12 cellular contexts compared by ENCODE assay signal in the genomic region with DNA sequence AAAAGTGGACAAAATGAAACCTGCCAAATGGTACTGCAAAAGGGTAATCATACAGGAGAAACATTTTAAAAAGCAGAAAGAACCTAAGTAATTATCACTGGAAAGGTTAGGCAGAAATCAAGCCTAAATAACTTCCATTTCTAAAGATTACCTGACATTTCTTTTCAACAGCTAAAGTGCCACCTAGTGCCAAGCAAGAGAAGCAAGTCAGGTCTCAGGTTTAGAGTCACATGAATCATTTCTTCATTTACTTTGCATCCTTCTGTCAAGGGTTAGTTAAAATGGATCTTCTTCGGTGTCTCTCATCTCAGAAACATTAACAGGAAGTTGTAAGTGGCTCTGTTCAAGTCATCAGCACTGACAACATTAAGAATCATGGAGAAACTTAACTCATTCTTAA.
DNase-seq lines count a peak whose midpoint lies in the region; ATAC-seq, FAIRE-seq and TF ChIP-seq lines count a peak whose summit lies in the region.
"Had no signal": no experiment of that assay in that cellular context is flagged by ENCODE, and none has a peak within 500 bp of the region (broad histone marks: within the 10 kb centered on the region; RNA-seq: fewer than 3 reads in every experiment).

No MANE protein-coding gene starts in this region.

- H2AFZ ChIP-seq in OCI-LY3 (ENCODE audit: low read depth, low read length): no peak overlapping the region

- FAIRE-seq in islet of Langerhans (lab: Jason Lieb, UNC): peak; percentile 81

- no peak overlapping the region for H3K4me2 ChIP-seq in OCI-LY3 (ENCODE audit: low read length)

- H3K27me3 ChIP-seq in OCI-LY3 (ENCODE audit: low read depth, low read length) (no peaks in the 10 kb centered on the region), brain microvascular endothelial cell (replicated peaks) (no peaks in the 10 kb centered on the region), colonic mucosa (no peaks in the 10 kb centered on the region)

- in situ Hi-C loops in brain microvascular endothelial cell (cut with HindIII; ENCODE audit: low pct_ligation_motif_present, low sequenced_read_pairs): no loop called here

- H3K9me3 ChIP-seq in OCI-LY3 (ENCODE audit: insufficient read depth, low read length): no peaks in the 10 kb centered on the region
- H3K9me3 ChIP-seq in colonic mucosa: no peaks in the 10 kb centered on the region

- H3K9ac ChIP-seq in OCI-LY3 (ENCODE audit: low read length) (no peak overlapping the region), colonic mucosa (ENCODE audit: low read depth in 2 of 2, low read length in 2 of 2) (no peak overlapping the region)

- H3K4me3 ChIP-seq in OCI-LY3 (ENCODE audit: low read length): no peak overlapping the region
- H3K4me3 ChIP-seq in brain microvascular endothelial cell (ENCODE audit: low read depth, low read length): no peak overlapping the region
- H3K4me3 ChIP-seq in colonic mucosa: no peak overlapping the region

- ATAC-seq in HG02759 (IDR thresholded peaks at IDR 0.05; ENCODE audit: unreplicated experiment): no peak
- ATAC-seq: natural killer cell treated with Interleukin-12 subunit alpha and Interleukin-12 subunit beta and Interleukin-15 and Interleukin-18, amount 100 ng/mL, for 72 hours had no signal

- no peak overlapping the region for H3K27ac Mint-ChIP-seq in mesothelial cell of epicardium
- H3K27ac Mint-ChIP-seq: immature natural killer cell; natural killer cell treated with Interleukin-12 subunit alpha and Interleukin-12 subunit beta and Interleukin-15 and Interleukin-18, amount 100 ng/mL, for 72 hours; stimulated activated naive CD8-positive, alpha-beta T cell treated with anti-CD3 and anti-CD28 coated beads, Interleukin-15, Interleukin-2, amounts not matched to agents 100 ng/mL and 50 ng/mL, for 24 hours had no signal

- no peaks in the 10 kb centered on the region for H3K36me3 ChIP-seq in OCI-LY3 (replicated peaks; ENCODE audit: low read depth, low read length)
- no peaks in the 10 kb centered on the region for H3K36me3 ChIP-seq in brain microvascular endothelial cell (replicated peaks)
- H3K36me3 ChIP-seq in colonic mucosa: no peaks in the 10 kb centered on the region

- peaks cover 11% of the 10 kb centered on the region for H3K27me3 Mint-ChIP-seq in mesothelial cell of epicardium (ENCODE audit: low read depth)
- H3K27me3 Mint-ChIP-seq: stimulated activated naive CD8-positive, alpha-beta T cell treated with anti-CD3 and anti-CD28 coated beads, Interleukin-15, Interleukin-2, amounts not matched to agents 100 ng/mL and 50 ng/mL, for 24 hours had no signal

- no peak for DNase-seq in GM10266 (ENCODE audit: extremely low spot score)
- no peak for DNase-seq in mesothelial cell of epicardium (ENCODE audit: low spot score in 2 of 2, unreplicated experiment in 2 of 2)
- DNase-seq in brain microvascular endothelial cell: no peak
- no peak for DNase-seq in colonic mucosa
- DNase-seq: immature natural killer cell, IMR-90 had no signal

- no peaks in the 10 kb centered on the region for H3K79me2 ChIP-seq in OCI-LY3 (ENCODE audit: low read length)

- TF ChIP-seq CTCF in C4-2B (conservative IDR thresholded peaks at IDR 0.05) (peak; percentile 49), GM10266 (IDR thresholded peaks at IDR 0.05; ENCODE audit: control insufficient read depth, insufficient read depth, low read depth, missing control alignments) (peak; percentile 35), OCI-LY3 (IDR thresholded peaks at IDR 0.05; ENCODE audit: low read depth, low read length) (peak; percentile 54), mesothelial cell of epicardium (IDR thresholded peaks at IDR 0.05; ENCODE audit: unreplicated experiment) (no peak), brain microvascular endothelial cell (IDR thresholded peaks at IDR 0.05; ENCODE audit: low read depth, low read length, missing control alignments) (no peak), colonic mucosa (IDR thresholded peaks at IDR 0.05) (no peak)

- H3K9me3 Mint-ChIP-seq in mesothelial cell of epicardium: peaks cover 1% of the 10 kb centered on the region
- H3K9me3 Mint-ChIP-seq: immature natural killer cell; stimulated activated naive CD8-positive, alpha-beta T cell treated with anti-CD3 and anti-CD28 coated beads, Interleukin-15, Interleukin-2, amounts not matched to agents 100 ng/mL and 50 ng/mL, for 24 hours had no signal

- H3K36me3 Mint-ChIP-seq in mesothelial cell of epicardium: no peaks in the 10 kb centered on the region
- H3K36me3 Mint-ChIP-seq: immature natural killer cell; natural killer cell treated with Interleukin-12 subunit alpha and Interleukin-12 subunit beta and Interleukin-15 and Interleukin-18, amount 100 ng/mL, for 72 hours had no signal

- intact Hi-C loops in colonic mucosa (cut with DNase I): no loop called here

- H4K20me1 ChIP-seq in OCI-LY3 (ENCODE audit: insufficient read depth, low read length): no peaks in the 10 kb centered on the region

- H3K27ac ChIP-seq in C4-2B (no peak overlapping the region), OCI-LY3 (ENCODE audit: low read length) (no peak overlapping the region), brain microvascular endothelial cell (no peak overlapping the region), colonic mucosa (no peak overlapping the region)

- H3K4me1 ChIP-seq in OCI-LY3 (ENCODE audit: low read length) (no peaks in the 10 kb centered on the region), colonic mucosa (no peaks in the 10 kb centered on the region)

- no peak overlapping the region for H3K4me3 Mint-ChIP-seq in mesothelial cell of epicardium
- H3K4me3 Mint-ChIP-seq: immature natural killer cell; natural killer cell treated with Interleukin-12 subunit alpha and Interleukin-12 subunit beta and Interleukin-15 and Interleukin-18, amount 100 ng/mL, for 72 hours; stimulated activated naive CD8-positive, alpha-beta T cell treated with anti-CD3 and anti-CD28 coated beads, Interleukin-15, Interleukin-2, amounts not matched to agents 100 ng/mL and 50 ng/mL, for 24 hours had no signal

- peaks cover 1% of the 10 kb centered on the region for H3K4me1 Mint-ChIP-seq in mesothelial cell of epicardium
- H3K4me1 Mint-ChIP-seq: immature natural killer cell had no signal

Comparison
In these comparisons a context has a peak if more than half of its experiments do, and no peak if none do; other contexts are left out.
1. CTCF ChIP-seq: peak in C4-2B (single experiment), GM10266 (single experiment) and OCI-LY3 (single experiment); none in mesothelial cell of epicardium (single experiment), brain microvascular endothelial cell (single experiment) and colonic mucosa (single experiment).